19 cellular contexts compared by ENCODE assay signal in genomic region chr2:134416637-134417036, GRCh38.
DNase-seq lines count a peak whose midpoint lies in the region; ATAC-seq and TF ChIP-seq lines count a peak whose summit lies in the region.
"Had no signal": no experiment of that assay in that cellular context is flagged by ENCODE, and none has a peak within 500 bp of the region (broad histone marks: within the 10 kb centered on the region; RNA-seq: fewer than 3 reads in every experiment).

No MANE protein-coding gene starts in this region.

- TF ChIP-seq CTCF in Calu3 (IDR thresholded peaks at IDR 0.05; ENCODE audit: unreplicated experiment) (no peak), HCT116 (IDR thresholded peaks at IDR 0.05 in 2 of 3, conservative IDR thresholded peaks at IDR 0.05 in 1 of 3; ENCODE audit: borderline replicate concordance in 1 of 3, insufficient read depth in 1 of 3, low read depth in 2 of 3, low read length in 2 of 3) (no peak), PC-3 (conservative IDR thresholded peaks at IDR 0.05; ENCODE audit: low read depth, low read length) (no peak), progenitor cell of endocrine pancreas (IDR thresholded peaks at IDR 0.05; ENCODE audit: unreplicated experiment) (no peak), HFFc6 (IDR thresholded peaks at IDR 0.05) (no peak)

- peak; percentile 37; the same call in 1 of the 2 replicates for ATAC-seq in HCT116
- peak; percentile 48 for ATAC-seq in PC-3
- no peak for ATAC-seq in HG03175 (IDR thresholded peaks at IDR 0.05; ENCODE audit: unreplicated experiment)

- H3K4me1 ChIP-seq in HCT116 (ENCODE audit: control insufficient read depth in 1 of 2, insufficient read depth in 2 of 2, low read length in 2 of 2) (peaks cover 5% of the 10 kb centered on the region in 2 experiments; a peak in 1 of 4 replicates), PC-3 (ENCODE audit: insufficient read depth, low read length) (peaks cover 8% of the 10 kb centered on the region; the same call in 1 of the 2 replicates), GM23248 (ENCODE audit: insufficient read depth) (peaks cover 8% of the 10 kb centered on the region; the same call in 1 of the 2 replicates)

- H3K9me2 ChIP-seq in HCT116 (ENCODE audit: insufficient read depth) (no peaks in the 10 kb centered on the region), PC-3 (replicated peaks; ENCODE audit: low read length) (no peaks in the 10 kb centered on the region), GM23248 (ENCODE audit: insufficient read depth) (no peaks in the 10 kb centered on the region)

- TF ChIP-seq POLR2A in HCT116 (IDR thresholded peaks at IDR 0.05; ENCODE audit: borderline replicate concordance, extremely low read depth, insufficient read depth, insufficient read length) = no peak

- H3K4me3 ChIP-seq in HCT116 (replicated peaks in 1 of 2; ENCODE audit: low read depth in 1 of 2, low read length in 2 of 2) (no peak overlapping the region), PC-3 (ENCODE audit: low read length) (no peak overlapping the region), GM23248 (no peak overlapping the region)

- BruUV-seq in Calu3 (replicated peaks; lab: Mats Ljungman, UMichigan) = no TSS peak
- no TSS peak for BruUV-seq in HCT116 (replicated peaks; lab: Mats Ljungman, UMichigan)
- no TSS peak for BruUV-seq in PC-3 (replicated peaks; lab: Mats Ljungman, UMichigan)

- 100% methylated on average over 1 of the region's 1 CpG for WGBS in GM23248 (ENCODE audit: low coverage in 1 of 2, low lambda C conversion rate in 2 of 2, missing lambda C conversion rate in 2 of 2), 2 experiments

- H3F3A ChIP-seq in PC-3 (ENCODE audit: low read length, unreplicated experiment) (no peaks in the 10 kb centered on the region), GM23248 (ENCODE audit: insufficient read depth) (0 out of 2 replicates have a peak, but pooled peaks cover 8% of the 10 kb centered on the region)

- H3K27me3 ChIP-seq in HCT116 (ENCODE audit: insufficient read depth, low read length) (no peaks in the 10 kb centered on the region), PC-3 (ENCODE audit: low read length) (no peaks in the 10 kb centered on the region), GM23248 (replicated peaks; ENCODE audit: insufficient read depth) (no peaks in the 10 kb centered on the region)
- H3K27me3 ChIP-seq: BE2C had no signal

- H3K9me3 Mint-ChIP-seq in Calu3 (ENCODE audit: low read depth, unreplicated experiment) (no peaks in the 10 kb centered on the region), progenitor cell of endocrine pancreas (ENCODE audit: low read depth) (no peaks in the 10 kb centered on the region), HFFc6 (no peaks in the 10 kb centered on the region)
- H3K9me3 Mint-ChIP-seq in activated naive CD4-positive, alpha-beta T cell treated with anti-CD3 and anti-CD28 coated beads for 36 hours = no peaks in the 10 kb centered on the region
- H3K9me3 Mint-ChIP-seq: CD4-positive, CD25-positive, alpha-beta regulatory T cell; CD8-positive, alpha-beta memory T cell; H9 had no signal

- POLR2A ChIA-PET in HCT116 (lab: Charles Lee) = no interaction called here
- POLR2A ChIA-PET in PC-3 (lab: Charles Lee; ENCODE audit: unreplicated experiment) = interaction anchor here (0.6 kb wide), 1 partner anchor 8 kb away, joined by 7 read pairs; no protein-coding TSS in a partner anchor

- RAD21 ChIA-PET in HCT116 (lab: Charles Lee; ENCODE audit: low non-redundant PET in 1 of 2, low total read pairs in 2 of 2, uncharacterized antibody in 2 of 2, unreplicated experiment in 2 of 2) = interaction anchor here in 1 of 2 experiments (0.6 kb wide), 1 partner anchor 187 kb away, joined by 4 read pairs; no protein-coding TSS in a partner anchor

- DNase-seq in Calu3 (no peak), HCT116 (ENCODE audit: low read depth, low spot score) (no peak), PC-3 (peak; percentile 15), progenitor cell of endocrine pancreas (ENCODE audit: low spot score, unreplicated experiment) (no peak), HFFc6 (no peak), GM23248 (no peak)
- no peak for DNase-seq in activated naive CD4-positive, alpha-beta T cell treated with anti-CD3 and anti-CD28 coated beads for 36 hours
- DNase-seq: ACHN; BE2C; C1 segment of cervical spinal cord; CD4-positive, CD25-positive, alpha-beta regulatory T cell; CD8-positive, alpha-beta memory T cell; COR-L47; DMS153; DMS79; GDM1; H9 had no signal

- H3K27ac ChIP-seq in HCT116 (ENCODE audit: low read depth, low read length) (no peak overlapping the region), PC-3 (ENCODE audit: low read length) (no peak overlapping the region), GM23248 (no peak overlapping the region)
- H3K27ac ChIP-seq: KMS-11 had no signal

- peak overlapping the region; percentile 0; the same call in 1 of the 2 replicates for H3K4me2 ChIP-seq in HCT116 (ENCODE audit: low read length)
- H3K4me2 ChIP-seq in PC-3 (ENCODE audit: low read length) = no peak overlapping the region
- H3K4me2 ChIP-seq in GM23248 (ENCODE audit: unreplicated experiment) = no peak overlapping the region
- H3K4me2 ChIP-seq: KMS-11 had no signal

- H3K27me3 Mint-ChIP-seq in Calu3 (ENCODE audit: unreplicated experiment) (no peaks in the 10 kb centered on the region), progenitor cell of endocrine pancreas (no peaks in the 10 kb centered on the region), HFFc6 (ENCODE audit: insufficient read depth) (no peaks in the 10 kb centered on the region)
- H3K27me3 Mint-ChIP-seq in activated naive CD4-positive, alpha-beta T cell treated with anti-CD3 and anti-CD28 coated beads for 36 hours (ENCODE audit: low read depth) = no peaks in the 10 kb centered on the region
- H3K27me3 Mint-ChIP-seq: CD4-positive, CD25-positive, alpha-beta regulatory T cell; CD8-positive, alpha-beta memory T cell had no signal

- H3K4me1 Mint-ChIP-seq in Calu3 (ENCODE audit: low read depth, unreplicated experiment) (peaks cover 52% of the 10 kb centered on the region), progenitor cell of endocrine pancreas (ENCODE audit: low read depth) (peaks cover 65% of the 10 kb centered on the region), HFFc6 (ENCODE audit: low read depth) (peaks cover 47% of the 10 kb centered on the region)
- H3K4me1 Mint-ChIP-seq in activated naive CD4-positive, alpha-beta T cell treated with anti-CD3 and anti-CD28 coated beads for 36 hours (ENCODE audit: low read depth) = peaks cover 6% of the 10 kb centered on the region

- no peak overlapping the region for H3K9ac ChIP-seq in HCT116 (ENCODE audit: low read length)
- H3K9ac ChIP-seq in PC-3 (ENCODE audit: low read length) = no peak overlapping the region
- no peak overlapping the region for H3K9ac ChIP-seq in GM23248
- H3K9ac ChIP-seq: KMS-11 had no signal

- H3K27ac Mint-ChIP-seq in Calu3 (ENCODE audit: unreplicated experiment) (peak overlapping the region; percentile 1), progenitor cell of endocrine pancreas (no peak overlapping the region), HFFc6 (no peak overlapping the region)
- H3K27ac Mint-ChIP-seq in activated naive CD4-positive, alpha-beta T cell treated with anti-CD3 and anti-CD28 coated beads for 36 hours = no peak overlapping the region
- H3K27ac Mint-ChIP-seq: CD4-positive, CD25-positive, alpha-beta regulatory T cell; CD8-positive, alpha-beta memory T cell; H9 had no signal

- no peaks in the 10 kb centered on the region for H3K36me3 ChIP-seq in HCT116 (ENCODE audit: control insufficient read depth in 1 of 2, insufficient read depth in 2 of 2, low read length in 2 of 2)
- no peaks in the 10 kb centered on the region for H3K36me3 ChIP-seq in PC-3 (ENCODE audit: low read depth, low read length)
- H3K36me3 ChIP-seq in GM23248 (ENCODE audit: low read depth) = no peaks in the 10 kb centered on the region
- H3K36me3 ChIP-seq: BE2C had no signal

- H3K9me3 ChIP-seq in HCT116 (ENCODE audit: control insufficient read depth in 1 of 2, insufficient read depth in 1 of 2, low read depth in 1 of 2, low read length in 2 of 2) (no peaks in the 10 kb centered on the region), PC-3 (ENCODE audit: low read length) (no peaks in the 10 kb centered on the region), GM23248 (ENCODE audit: low read depth) (no peaks in the 10 kb centered on the region)
- H3K9me3 ChIP-seq: BE2C had no signal

- intact Hi-C loops in Calu3 (cut with micrococcal nuclease; ENCODE audit: unreplicated experiment) = no loop called here
- intact Hi-C loops in HCT116 (cut with micrococcal nuclease) = no loop called here
- intact Hi-C loops in PC-3 (cut with micrococcal nuclease) = no loop called here
- intact Hi-C loops in activated naive CD4-positive, alpha-beta T cell treated with anti-CD3 and anti-CD28 coated beads for 36 hours (cut with micrococcal nuclease) = no loop called here

- no peaks in the 10 kb centered on the region for H4K20me1 ChIP-seq in HCT116 (ENCODE audit: insufficient read depth)
- H4K20me1 ChIP-seq in PC-3 (ENCODE audit: low read length) = no peaks in the 10 kb centered on the region
- H4K20me1 ChIP-seq in GM23248 (ENCODE audit: insufficient read depth) = no peaks in the 10 kb centered on the region

- in situ Hi-C loops in GM23248 (cut with MboI) = loop anchor here (25.0 kb wide), 1 partner anchor 529 kb away; no protein-coding TSS in a partner anchor

- no peaks in the 10 kb centered on the region for H3K79me2 ChIP-seq in HCT116 (ENCODE audit: insufficient read depth, low read length)
- H3K79me2 ChIP-seq in PC-3 (ENCODE audit: low read length) = no peaks in the 10 kb centered on the region
- no peaks in the 10 kb centered on the region for H3K79me2 ChIP-seq in GM23248 (ENCODE audit: insufficient read depth)

- H3K36me3 Mint-ChIP-seq in Calu3 (ENCODE audit: insufficient read depth, unreplicated experiment) = peaks cover 20% of the 10 kb centered on the region
- peaks cover 4% of the 10 kb centered on the region for H3K36me3 Mint-ChIP-seq in progenitor cell of endocrine pancreas (ENCODE audit: insufficient read depth)
- H3K36me3 Mint-ChIP-seq in HFFc6 (ENCODE audit: low read depth) = peaks cover 9% of the 10 kb centered on the region; the same call in 1 of the 2 replicates
- H3K36me3 Mint-ChIP-seq in activated naive CD4-positive, alpha-beta T cell treated with anti-CD3 and anti-CD28 coated beads for 36 hours (ENCODE audit: low read depth) = peaks cover 14% of the 10 kb centered on the region

- no peak overlapping the region for H2AFZ ChIP-seq in HCT116 (ENCODE audit: low read depth, low read length, poor library complexity, severe bottlenecking)
- no peak overlapping the region for H2AFZ ChIP-seq in PC-3 (ENCODE audit: low read length)
- no peak overlapping the region for H2AFZ ChIP-seq in GM23248

- no peak overlapping the region for H3K4me3 Mint-ChIP-seq in Calu3 (ENCODE audit: low read depth, unreplicated experiment)
- peak overlapping the region; percentile 32 for H3K4me3 Mint-ChIP-seq in progenitor cell of endocrine pancreas (ENCODE audit: low read depth)
- H3K4me3 Mint-ChIP-seq in HFFc6 = no peak overlapping the region
- H3K4me3 Mint-ChIP-seq in activated naive CD4-positive, alpha-beta T cell treated with anti-CD3 and anti-CD28 coated beads for 36 hours = no peak overlapping the region
- H3K4me3 Mint-ChIP-seq: CD4-positive, CD25-positive, alpha-beta regulatory T cell; CD8-positive, alpha-beta memory T cell; H9 had no signal

- CTCF ChIA-PET in Calu3 (lab: Charles Lee) (interaction anchor here (0.6 to 1.0 kb wide), 2 partner anchors 16 to 529 kb away, joined by 3 read pairs; no protein-coding TSS in a partner anchor), HCT116 (lab: Charles Lee) (no interaction called here), PC-3 (lab: Charles Lee) (interaction anchor here (1.2 kb wide), 1 partner anchor 34 kb away, joined by 3 read pairs; no protein-coding TSS in a partner anchor)
- CTCF ChIA-PET in activated naive CD4-positive, alpha-beta T cell treated with anti-CD3 and anti-CD28 coated beads for 36 hours (lab: Charles Lee) = interaction anchor here (0.6 to 1.1 kb wide), 2 partner anchors 36 to 323 kb away, joined by 3 read pairs; no protein-coding TSS in a partner anchor

- TF ChIP-seq RAD21 in HCT116 (IDR thresholded peaks at IDR 0.05; ENCODE audit: low read depth) = no peak
